ENCODE assay signal across 11 cellular contexts in genomic region chr15:79640206-79640605, GRCh38.
DNase-seq lines count a peak whose midpoint lies in the region; ATAC-seq, FAIRE-seq and TF ChIP-seq lines count a peak whose summit lies in the region.
"Had no signal": no experiment of that assay in that cellular context is flagged by ENCODE, and none has a peak within 500 bp of the region (broad histone marks: within the 10 kb centered on the region; RNA-seq: fewer than 3 reads in every experiment).

No MANE protein-coding gene starts in this region.

- DNase-seq in COLO829 (ENCODE audit: low spot score) (peak; percentile 13), NCI-H774 (lab: John Stamatoyannopoulos, UW) (peak; percentile 29), dedifferentiated amniotic fluid mesenchymal stem cell (ENCODE audit: extremely low spot score) (peak; percentile 47), lung microvascular endothelial cell (ENCODE audit: low read depth in 2 of 2) (peak; percentile 13 to 71), GM12892 (ENCODE audit: insufficient read length) (no peak), inferior parietal cortex (ENCODE audit: extremely low spot score) (no peak)
- DNase-seq: activated T-cell treated with anti-CD3 and anti-CD28 coated beads, Interleukin-2, amount 50 U/mL, for 4 hours; NCI-H82 had no signal

- ATAC-seq in HG02870 (IDR thresholded peaks at IDR 0.05; ENCODE audit: unreplicated experiment) (no peak), HG02759 (IDR thresholded peaks at IDR 0.05; ENCODE audit: unreplicated experiment) (no peak)
- ATAC-seq: activated T-cell treated with anti-CD3 and anti-CD28 coated beads, Interleukin-2, amount 50 U/mL, for 4 hours had no signal

- TF ChIP-seq POLR2A in GM12892 (IDR thresholded peaks at IDR 0.05; ENCODE audit: low read depth, low read length): no peak

- no peak for FAIRE-seq in GM12892 (lab: Jason Lieb, UNC)
- FAIRE-seq: TTC549 had no signal

Comparison
In these comparisons a context has a peak if more than half of its experiments do, and no peak if none do; other contexts are left out.
1. DNase-seq: peak in COLO829 (single experiment), NCI-H774 (single experiment), dedifferentiated amniotic fluid mesenchymal stem cell (single experiment) and lung microvascular endothelial cell (2 of 2); none in GM12892 (single experiment) and inferior parietal cortex (single experiment).